In genomic region chr14:69625299-69626131, GRCh38 we compare ENCODE assay signal across 9 cellular contexts. TPM values are rescaled to one million over a fixed set of nuclear protein-coding genes. Genes with fewer than 3 reads are reported as not detected.
A peak's percentile ranks its signal among the peaks of the same experiment; 100 is the strongest.
DNase-seq lines count a peak whose midpoint lies in the region; ATAC-seq and TF ChIP-seq lines count a peak whose summit lies in the region.
"Had no signal": no experiment of that assay in that cellular context is flagged by ENCODE, and none has a peak within 500 bp of the region (broad histone marks: within the 10 kb centered on the region; RNA-seq: fewer than 3 reads in every experiment).

No MANE protein-coding gene starts in this region.

- H3K18ac ChIP-seq in mesendoderm (ENCODE audit: low read length) = no peak overlapping the region

- no peaks in the 10 kb centered on the region for H3K9me3 Mint-ChIP-seq in activated CD4-positive, alpha-beta memory T cell treated with anti-CD3 and anti-CD28 coated beads, Interleukin-2, amount 10 ng/mL, durations not matched to agents 7 days and 5 days
- no peaks in the 10 kb centered on the region for H3K9me3 Mint-ChIP-seq in endodermal cell

- H3K4me1 Mint-ChIP-seq in activated CD4-positive, alpha-beta memory T cell treated with anti-CD3 and anti-CD28 coated beads, Interleukin-2, amount 10 ng/mL, durations not matched to agents 7 days and 5 days = peaks cover 91% of the 10 kb centered on the region
- H3K4me1 Mint-ChIP-seq in endodermal cell = peaks cover 36% of the 10 kb centered on the region

- peak; percentile 85 for ATAC-seq in GM19438 (IDR thresholded peaks at IDR 0.05; ENCODE audit: low read depth, unreplicated experiment)
- peak; percentile 81 for ATAC-seq in HG03565 (IDR thresholded peaks at IDR 0.05; ENCODE audit: unreplicated experiment)

- 85 to 89% methylated on average over 8 to 11 of the region's 11 CpGs for WGBS in endodermal cell (ENCODE audit: insufficient coverage in 1 of 2, insufficient read length in 1 of 2), 2 experiments
- whole genome bisulfite sequencing in mesendoderm (ENCODE audit: extremely low coverage, insufficient coverage, low lambda C conversion rate) = no CpG with 5 or more reads among the region's 11 CpGs

- H2BK5ac ChIP-seq in mesendoderm (ENCODE audit: low read length) = no peak overlapping the region

- H3K4me3 Mint-ChIP-seq in activated CD4-positive, alpha-beta memory T cell treated with anti-CD3 and anti-CD28 coated beads, Interleukin-2, amount 10 ng/mL, durations not matched to agents 7 days and 5 days = peak overlapping the region; percentile 56
- H3K4me3 Mint-ChIP-seq in endodermal cell = no peak overlapping the region

- H3K9ac ChIP-seq in endodermal cell (ENCODE audit: extremely low read depth, low read length, poor library complexity, severe bottlenecking) (no peak overlapping the region), parathyroid adenoma (no peak overlapping the region), mesendoderm (ENCODE audit: low read length) (no peak overlapping the region)

- TF ChIP-seq POLR2A in uterus (IDR thresholded peaks at IDR 0.05) = no peak

- no peak overlapping the region for H2BK120ac ChIP-seq in mesendoderm (ENCODE audit: low read depth, low read length)

- no peaks in the 10 kb centered on the region for H3K27me3 Mint-ChIP-seq in activated CD4-positive, alpha-beta memory T cell treated with anti-CD3 and anti-CD28 coated beads, Interleukin-2, amount 10 ng/mL, durations not matched to agents 7 days and 5 days
- no peaks in the 10 kb centered on the region for H3K27me3 Mint-ChIP-seq in endodermal cell (ENCODE audit: insufficient read depth)

- no peak overlapping the region for H3K56ac ChIP-seq in mesendoderm (ENCODE audit: low read length)

- no peak overlapping the region for H4K8ac ChIP-seq in mesendoderm (ENCODE audit: low read depth, low read length)

- POLR2A ChIA-PET in activated CD4-positive, alpha-beta memory T cell treated with anti-CD3 and anti-CD28 coated beads, Interleukin-2, amount 10 ng/mL, durations not matched to agents 7 days and 5 days (lab: Charles Lee) = interaction anchor here (1.1 to 10.1 kb wide), 14 partner anchors 9 to 141 kb away, joined by 3 to 118 read pairs (median 10); partner anchors contain the start of genes SRSF5 and SUSD6

- peaks cover 11% of the 10 kb centered on the region for H3K36me3 Mint-ChIP-seq in activated CD4-positive, alpha-beta memory T cell treated with anti-CD3 and anti-CD28 coated beads, Interleukin-2, amount 10 ng/mL, durations not matched to agents 7 days and 5 days (ENCODE audit: low read depth)
- no peaks in the 10 kb centered on the region for H3K36me3 Mint-ChIP-seq in endodermal cell (ENCODE audit: low read depth)

- H3K79me1 ChIP-seq in mesendoderm (ENCODE audit: low read length) = no peaks in the 10 kb centered on the region

- H3K4me3 ChIP-seq in AG10803 (ENCODE audit: low read length) (no peak overlapping the region), endodermal cell (ENCODE audit: low read length) (no peak overlapping the region), parathyroid adenoma (ENCODE audit: low read depth, low read length) (no peak overlapping the region), uterus (no peak overlapping the region), mesendoderm (ENCODE audit: low read length) (no peak overlapping the region)

- CTCF ChIA-PET in activated CD4-positive, alpha-beta memory T cell treated with anti-CD3 and anti-CD28 coated beads, Interleukin-2, amount 10 ng/mL, durations not matched to agents 7 days and 5 days (lab: Charles Lee) = interaction anchor here (0.7 to 3.2 kb wide), 8 partner anchors 9 to 836 kb away, joined by 3 to 14 read pairs (median 3); no protein-coding TSS in a partner anchor

- H3K23ac ChIP-seq in mesendoderm (ENCODE audit: low read length) = no peak overlapping the region

- H3K27me3 ChIP-seq in endodermal cell (ENCODE audit: control insufficient read depth, insufficient read depth, low read length, poor library complexity, severe bottlenecking) (no peaks in the 10 kb centered on the region), parathyroid adenoma (ENCODE audit: control insufficient read depth, insufficient read depth, low read length) (no peaks in the 10 kb centered on the region), uterus (no peaks in the 10 kb centered on the region), mesendoderm (ENCODE audit: insufficient read depth, low read length, poor library complexity) (no peaks in the 10 kb centered on the region)

- no peaks in the 10 kb centered on the region for H3K36me3 ChIP-seq in endodermal cell (ENCODE audit: control insufficient read depth, insufficient read depth, low read length)
- H3K36me3 ChIP-seq in parathyroid adenoma (ENCODE audit: control insufficient read depth, insufficient read depth, low read length) = no peaks in the 10 kb centered on the region
- H3K36me3 ChIP-seq in uterus = no peaks in the 10 kb centered on the region
- H3K36me3 ChIP-seq in mesendoderm (ENCODE audit: control insufficient read depth, insufficient read depth, low read length) = no peaks in the 10 kb centered on the region

- H3K79me2 ChIP-seq in parathyroid adenoma (peaks cover 83% of the 10 kb centered on the region), mesendoderm (ENCODE audit: control insufficient read depth, insufficient read depth, low read length) (no peaks in the 10 kb centered on the region)

- no peak overlapping the region for H2BK15ac ChIP-seq in mesendoderm (replicated peaks; ENCODE audit: low read depth)

- TF ChIP-seq CTCF in AG10803 (conservative IDR thresholded peaks at IDR 0.05; ENCODE audit: low read length) (no peak), endodermal cell (conservative IDR thresholded peaks at IDR 0.05) (no peak), parathyroid adenoma (IDR thresholded peaks at IDR 0.05) (no peak), uterus (IDR thresholded peaks at IDR 0.05) (no peak)

- no peak overlapping the region for H3K4me2 ChIP-seq in parathyroid adenoma (ENCODE audit: low read length)
- H3K4me2 ChIP-seq in mesendoderm (ENCODE audit: low read length) = no peak overlapping the region

- no peaks in the 10 kb centered on the region for H3K9me3 ChIP-seq in endodermal cell (ENCODE audit: control insufficient read depth, low read length)
- H3K9me3 ChIP-seq in parathyroid adenoma (ENCODE audit: control insufficient read depth, low read length) = no peaks in the 10 kb centered on the region
- H3K9me3 ChIP-seq in uterus = no peaks in the 10 kb centered on the region

- H2AFZ ChIP-seq in parathyroid adenoma = no peak overlapping the region

- peak overlapping the region; percentile 97 for H3K27ac Mint-ChIP-seq in activated CD4-positive, alpha-beta memory T cell treated with anti-CD3 and anti-CD28 coated beads, Interleukin-2, amount 10 ng/mL, durations not matched to agents 7 days and 5 days
- peak overlapping the region; percentile 16 for H3K27ac Mint-ChIP-seq in endodermal cell

- H3K4ac ChIP-seq in mesendoderm (ENCODE audit: low read depth, low read length) = no peak overlapping the region

- H3K27ac ChIP-seq in endodermal cell (ENCODE audit: low read depth, low read length) (no peak overlapping the region), parathyroid adenoma (peak overlapping the region; percentile 33), uterus (peak overlapping the region in 1 of 2 donors; percentile 24), mesendoderm (ENCODE audit: low read depth, low read length) (no peak overlapping the region)
- H3K27ac ChIP-seq: C4-2B had no signal

- DNase-seq in AG10803 (ENCODE audit: low read depth) = peak; percentile 20
- DNase-seq in activated CD4-positive, alpha-beta memory T cell treated with anti-CD3 and anti-CD28 coated beads, Interleukin-2, amount 10 ng/mL, durations not matched to agents 7 days and 5 days = peak; percentile 87
- no peak for DNase-seq in endodermal cell
- peak; percentile 25 to 51 for DNase-seq in uterus
- no peak for DNase-seq in mesendoderm

- no peak overlapping the region for H4K5ac ChIP-seq in mesendoderm (ENCODE audit: low read length)

- H3K4me1 ChIP-seq in endodermal cell (ENCODE audit: control insufficient read depth, insufficient read depth, low read length) = peaks cover 15% of the 10 kb centered on the region
- no peaks in the 10 kb centered on the region for H3K4me1 ChIP-seq in parathyroid adenoma
- no peaks in the 10 kb centered on the region for H3K4me1 ChIP-seq in uterus
- H3K4me1 ChIP-seq in mesendoderm (ENCODE audit: control insufficient read depth, low read depth, low read length) = no peaks in the 10 kb centered on the region

- H2AK5ac ChIP-seq in mesendoderm (ENCODE audit: low read length) = no peak overlapping the region

- intact Hi-C loops in uterus (cut with DNase I; ENCODE audit: low total_unique reads) = no loop called here

RNA-seq across cellular contexts. Expression of gene SUSD6, which starts 14.1 kb away (rescaled TPM):
- total RNA-seq in activated CD4-positive, alpha-beta memory T cell treated with anti-CD3 and anti-CD28 coated beads, Interleukin-2, amount 10 ng/mL, durations not matched to agents 7 days and 5 days = 10 to 100 TPM; 63.4 to 65.2 TPM
- total RNA-seq in endodermal cell (1 to 10 TPM; 5.7 to 5.9 TPM), uterus (10 to 100 TPM in 3 of 4 donors, 1 to 10 TPM in 1; 8.8 to 35.1 (median 17.6) TPM)
- polyA plus RNA-seq in endodermal cell (2013, experiment 1 of 2) = 10.2 TPM
- polyA plus RNA-seq in endodermal cell (2013, experiment 2 of 2) = 8.1 TPM
- polyA plus RNA-seq in mesendoderm (2013, experiment 1 of 2) = 2.9 TPM
- 2.6 TPM for polyA plus RNA-seq in mesendoderm (2013, experiment 2 of 2)

RNA-seq across cellular contexts. Expression of gene CCDC177, which starts 50.8 kb away (rescaled TPM):
- not detected for total RNA-seq in activated CD4-positive, alpha-beta memory T cell treated with anti-CD3 and anti-CD28 coated beads, Interleukin-2, amount 10 ng/mL, durations not matched to agents 7 days and 5 days
- total RNA-seq in endodermal cell = 1 to 10 TPM; 4.0 to 5.8 TPM
- 3.3 TPM for polyA plus RNA-seq in endodermal cell (2013, experiment 1 of 2)
- 3.1 TPM for polyA plus RNA-seq in endodermal cell (2013, experiment 2 of 2)
- total RNA-seq in uterus = not detected
- polyA plus RNA-seq in mesendoderm (2013, experiment 1 of 2) = 2.1 TPM
- 1.8 TPM for polyA plus RNA-seq in mesendoderm (2013, experiment 2 of 2)

Comparison
In these comparisons a context has a peak if more than half of its experiments do, and no peak if none do; other contexts are left out.
1. DNase-seq: peak in AG10803 (single experiment), activated CD4-positive, alpha-beta memory T cell treated with anti-CD3 and anti-CD28 coated beads, Interleukin-2, amount 10 ng/mL, durations not matched to agents 7 days and 5 days (single experiment) and uterus (2 of 2); none in endodermal cell (single experiment) and mesendoderm (single experiment).
2. RNA of gene CCDC177, which starts 50.8 kb away (total RNA-seq): 4.0 to 5.8 TPM in endodermal cell; not detected in activated CD4-positive, alpha-beta memory T cell treated with anti-CD3 and anti-CD28 coated beads, Interleukin-2, amount 10 ng/mL, durations not matched to agents 7 days and 5 days and not detected in uterus; every median in the first group is over 4 times any median in the second.